Comparison of ENCODE assay signal across 8 cellular contexts in genomic region chr1:15848929-15849774, GRCh38. TPM values are rescaled to one million over a fixed set of nuclear protein-coding genes. Genes with fewer than 3 reads are reported as not detected.
DNase-seq lines count a peak whose midpoint lies in the region; ATAC-seq lines count a peak whose summit lies in the region.

No MANE protein-coding gene starts in this region.

- peaks cover 47% of the 10 kb centered on the region for H3K4me1 Mint-ChIP-seq in activated CD4-positive, alpha-beta T cell treated with anti-CD3 and anti-CD28 coated beads for 36 hours

- peaks cover 71% of the 10 kb centered on the region for H3K79me2 ChIP-seq in ACC112 (ENCODE audit: control insufficient read depth, insufficient read depth, low read length, unreplicated experiment)

- H3K27ac ChIP-seq in ACC112 (ENCODE audit: low read depth, low read length) (peak overlapping the region; percentile 89), cingulate gyrus (ENCODE audit: low read depth, low read length) (peak overlapping the region; percentile 91)

- DNase-seq in GOT3 (lab: John Stamatoyannopoulos, UW) (peak; percentile 48), NCI-H446 (lab: John Stamatoyannopoulos, UW) (peak; percentile 92 to 93), left kidney (ENCODE audit: low read depth, low spot score) (peak; percentile 97), middle frontal gyrus (ENCODE audit: extremely low spot score, low spot score) (no peak)
- peak; percentile 86 for DNase-seq in activated CD4-positive, alpha-beta T cell treated with anti-CD3 and anti-CD28 coated beads for 36 hours
- peak; percentile 42 to 56 for DNase-seq in stimulated activated CD4-positive, alpha-beta T cell treated with anti-CD3 and anti-CD28 coated beads, Interleukin-1b, Interleukin-23, amount 100 ng/mL, for 4 hours (ENCODE audit: low read depth in 2 of 2)

- peak overlapping the region; percentile 94 for H3K27ac Mint-ChIP-seq in activated CD4-positive, alpha-beta T cell treated with anti-CD3 and anti-CD28 coated beads for 36 hours

- H3K36me3 ChIP-seq in ACC112 (ENCODE audit: insufficient read depth, low read length), result no peaks in the 10 kb centered on the region

- H3K27me3 Mint-ChIP-seq in activated CD4-positive, alpha-beta T cell treated with anti-CD3 and anti-CD28 coated beads for 36 hours, result no peaks in the 10 kb centered on the region

- ATAC-seq in activated CD4-positive, alpha-beta T cell treated with anti-CD3 and anti-CD28 coated beads for 36 hours, result peak; percentile 7

- H3K4me1 ChIP-seq in ACC112 (ENCODE audit: control insufficient read depth, insufficient read depth, low read length, unreplicated experiment), result peaks cover 21% of the 10 kb centered on the region

- intact Hi-C loops in activated CD4-positive, alpha-beta T cell treated with anti-CD3 and anti-CD28 coated beads for 36 hours (cut with DNase I, micrococcal nuclease), result loop anchor here in 1 of 2 experiments (5.0 kb wide), 2 partner anchors 68 to 232 kb away; partner anchors contain the start of gene DDI2

- POLR2A ChIA-PET in activated CD4-positive, alpha-beta T cell treated with anti-CD3 and anti-CD28 coated beads for 36 hours (lab: Charles Lee), result interaction anchor here (1.1 to 4.7 kb wide), 3 partner anchors 13 to 127 kb away, joined by 3 to 71 read pairs (median 4); partner anchors contain the start of gene ZBTB17

- H3K9me3 Mint-ChIP-seq in activated CD4-positive, alpha-beta T cell treated with anti-CD3 and anti-CD28 coated beads for 36 hours (ENCODE audit: low read depth), result no peaks in the 10 kb centered on the region

- peaks cover 18% of the 10 kb centered on the region for H3K36me3 Mint-ChIP-seq in activated CD4-positive, alpha-beta T cell treated with anti-CD3 and anti-CD28 coated beads for 36 hours (ENCODE audit: low read depth)

- CTCF ChIA-PET in activated CD4-positive, alpha-beta T cell treated with anti-CD3 and anti-CD28 coated beads for 36 hours (lab: Charles Lee), result interaction anchor here (0.7 to 1.6 kb wide), 6 partner anchors 16 to 164 kb away, joined by 3 to 9 read pairs (median 4); no protein-coding TSS in a partner anchor

- peak overlapping the region; percentile 16 for H2AFZ ChIP-seq in ACC112 (ENCODE audit: low read length, unreplicated experiment)

- H3K4me3 ChIP-seq in ACC112 (ENCODE audit: low read depth, low read length), result peak overlapping the region; percentile 88

- H3K27me3 ChIP-seq in ACC112 (ENCODE audit: insufficient read depth, low read length), result no peaks in the 10 kb centered on the region

- H3K4me3 Mint-ChIP-seq in activated CD4-positive, alpha-beta T cell treated with anti-CD3 and anti-CD28 coated beads for 36 hours, result peak overlapping the region; percentile 89

RNA-seq across cellular contexts. Expression of gene SPEN, which starts 1.6 kb away (rescaled TPM):
- 10 to 100 TPM; 43.2 to 52.7 TPM for total RNA-seq in activated CD4-positive, alpha-beta T cell treated with anti-CD3 and anti-CD28 coated beads for 36 hours

RNA-seq across cellular contexts. Expression of gene UQCRHL, which starts 41.7 kb away (rescaled TPM):
- total RNA-seq in activated CD4-positive, alpha-beta T cell treated with anti-CD3 and anti-CD28 coated beads for 36 hours, result 1 to 10 TPM; 1.4 to 1.9 TPM
